31 cellular contexts compared by ENCODE assay signal in the genomic region with DNA sequence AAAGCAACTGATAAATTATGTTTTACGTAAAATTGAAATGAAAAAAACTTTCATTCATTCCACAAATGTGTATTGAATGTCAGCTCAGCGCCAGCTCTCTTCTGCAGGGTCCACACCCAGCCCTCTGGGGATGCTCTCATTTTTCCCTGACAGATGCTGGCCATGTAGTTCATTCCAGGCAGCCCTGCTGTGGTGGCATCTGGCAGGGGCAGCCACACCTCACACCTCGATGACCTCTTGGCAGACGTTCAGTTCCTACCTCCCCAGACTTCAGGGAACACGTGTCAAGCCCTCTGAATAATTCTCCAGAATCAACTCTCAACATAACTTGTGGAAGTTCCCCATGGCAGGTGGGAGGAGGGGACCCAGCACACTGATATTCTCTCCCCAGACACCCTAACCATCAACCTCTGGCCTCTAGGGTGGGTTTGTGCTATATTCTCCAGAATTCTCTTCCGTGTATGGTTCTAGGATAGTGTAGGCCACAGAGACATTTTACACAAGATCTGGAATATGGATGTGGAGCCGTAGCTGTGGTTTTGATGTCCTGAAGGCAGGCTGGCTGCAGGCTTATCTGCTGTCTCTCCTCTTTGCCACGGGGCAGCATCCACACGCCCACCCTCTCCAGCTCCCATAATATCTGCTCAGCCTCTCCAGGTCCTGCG.
DNase-seq lines count a peak whose midpoint lies in the region; ATAC-seq, FAIRE-seq and TF ChIP-seq lines count a peak whose summit lies in the region.
"Had no signal": no experiment of that assay in that cellular context is flagged by ENCODE, and none has a peak within 500 bp of the region (broad histone marks: within the 10 kb centered on the region; RNA-seq: fewer than 3 reads in every experiment).

No MANE protein-coding gene starts in this region.

- H3K27me3 ChIP-seq in heart right ventricle (no peaks in the 10 kb centered on the region), stomach smooth muscle (ENCODE audit: control insufficient read depth in 1 of 2, insufficient read depth in 2 of 2, low read length in 2 of 2) (peaks cover 0 to 2% of the 10 kb centered on the region in 2 donors)
- H3K27me3 ChIP-seq: foreskin keratinocyte, stomach had no signal

- H3K36me3 Mint-ChIP-seq in glutamatergic neuron (ENCODE audit: unreplicated experiment) = no peaks in the 10 kb centered on the region
- H3K36me3 Mint-ChIP-seq in activated CD8-positive, alpha-beta memory T cell treated with anti-CD3 and anti-CD28 coated beads, Interleukin-2, amount 10 ng/mL, durations not matched to agents 7 days and 5 days = no peaks in the 10 kb centered on the region
- H3K36me3 Mint-ChIP-seq: activated naive CD8-positive, alpha-beta T cell treated with anti-CD3 and anti-CD28 coated beads for 36 hours; CD8-positive, alpha-beta T cell had no signal

- FAIRE-seq in frontal cortex (lab: Jason Lieb, UNC) = no peak
- FAIRE-seq: A204.1, astrocyte, GM12891 had no signal

- no peak overlapping the region for H3K27ac ChIP-seq in heart right ventricle
- H3K27ac ChIP-seq in stomach smooth muscle (ENCODE audit: low read length) = peak overlapping the region; percentile 60
- H3K27ac ChIP-seq: foreskin keratinocyte, HL-60, psoas muscle had no signal

- intact Hi-C loops in left ventricle myocardium superior (cut with micrococcal nuclease) = no loop called here
- intact Hi-C loops in heart right ventricle (cut with DNase I) = no loop called here

- H3K4me3 Mint-ChIP-seq in glutamatergic neuron (ENCODE audit: unreplicated experiment) = peak overlapping the region; percentile 10
- no peak overlapping the region for H3K4me3 Mint-ChIP-seq in activated CD8-positive, alpha-beta memory T cell treated with anti-CD3 and anti-CD28 coated beads, Interleukin-2, amount 10 ng/mL, durations not matched to agents 7 days and 5 days
- H3K4me3 Mint-ChIP-seq: activated CD8-positive, alpha-beta T cell treated with anti-CD3 and anti-CD28 coated beads for 36 hours; activated naive CD8-positive, alpha-beta T cell treated with anti-CD3 and anti-CD28 coated beads for 36 hours; CD8-positive, alpha-beta T cell; dendritic cell treated with granulocyte-macrophage colony-stimulating factor and Interleukin-4, amounts not matched to agents 40 ng/mL and 50 ng/mL, for 4 days; endodermal cell; T-helper 2 cell treated with Interferon-gamma antibody and Interleukin-4, amounts not matched to agents 5 μg/mL and 100 μg/mL, for 36 hours had no signal

- peak overlapping the region; percentile 65 for H3K27ac Mint-ChIP-seq in glutamatergic neuron (ENCODE audit: unreplicated experiment)
- H3K27ac Mint-ChIP-seq in activated CD8-positive, alpha-beta memory T cell treated with anti-CD3 and anti-CD28 coated beads, Interleukin-2, amount 10 ng/mL, durations not matched to agents 7 days and 5 days = no peak overlapping the region
- H3K27ac Mint-ChIP-seq: activated CD8-positive, alpha-beta T cell treated with anti-CD3 and anti-CD28 coated beads for 36 hours; activated naive CD8-positive, alpha-beta T cell treated with anti-CD3 and anti-CD28 coated beads for 36 hours; CD8-positive, alpha-beta T cell; dendritic cell treated with granulocyte-macrophage colony-stimulating factor and Interleukin-4, amounts not matched to agents 40 ng/mL and 50 ng/mL, for 4 days; endodermal cell; T-helper 2 cell treated with Interferon-gamma antibody and Interleukin-4, amounts not matched to agents 5 μg/mL and 100 μg/mL, for 36 hours had no signal

- in situ Hi-C loops in ACHN (cut with HindIII; ENCODE audit: low pct_ligation_motif_present, low pct_unique_long_range_greater_than_20kb, low sequenced_read_pairs) = no loop called here

- H3K4me1 ChIP-seq in heart right ventricle (peaks cover 0 to 5% (median 0%) of the 10 kb centered on the region in 9 donors), stomach smooth muscle (ENCODE audit: control insufficient read depth, insufficient read depth, low read length) (no peaks in the 10 kb centered on the region)
- H3K4me1 ChIP-seq: foreskin keratinocyte, psoas muscle, stomach had no signal

- CTCF ChIA-PET in activated CD8-positive, alpha-beta memory T cell treated with anti-CD3 and anti-CD28 coated beads, Interleukin-2, amount 10 ng/mL, durations not matched to agents 7 days and 5 days (lab: Charles Lee) = no interaction called here

- TF ChIP-seq CTCF in heart right ventricle (IDR thresholded peaks at IDR 0.05) (no peak), glutamatergic neuron (IDR thresholded peaks at IDR 0.05; ENCODE audit: partially characterized antibody, unreplicated experiment) (no peak)

- H3K4me1 Mint-ChIP-seq in glutamatergic neuron (ENCODE audit: low read depth, unreplicated experiment) = peaks cover 38% of the 10 kb centered on the region
- H3K4me1 Mint-ChIP-seq in activated CD8-positive, alpha-beta memory T cell treated with anti-CD3 and anti-CD28 coated beads, Interleukin-2, amount 10 ng/mL, durations not matched to agents 7 days and 5 days = no peaks in the 10 kb centered on the region

- 74 to 78% methylated on average over 10 of the region's 10 CpGs for WGBS in heart right ventricle, 2 donors

- no peak overlapping the region for H3K9ac ChIP-seq in stomach smooth muscle (ENCODE audit: low read length in 2 of 2)

- peaks cover 10% of the 10 kb centered on the region for H3K9me3 Mint-ChIP-seq in glutamatergic neuron (ENCODE audit: unreplicated experiment)
- H3K9me3 Mint-ChIP-seq in activated CD8-positive, alpha-beta memory T cell treated with anti-CD3 and anti-CD28 coated beads, Interleukin-2, amount 10 ng/mL, durations not matched to agents 7 days and 5 days (ENCODE audit: low read depth) = peaks cover 2% of the 10 kb centered on the region
- H3K9me3 Mint-ChIP-seq: activated CD8-positive, alpha-beta T cell treated with anti-CD3 and anti-CD28 coated beads for 36 hours; T-helper 2 cell treated with Interferon-gamma antibody and Interleukin-4, amounts not matched to agents 5 μg/mL and 100 μg/mL, for 36 hours had no signal

- H3K9me3 ChIP-seq in heart right ventricle = peaks cover 0 to 8% (median 0%) of the 10 kb centered on the region in 11 donors
- H3K9me3 ChIP-seq in stomach smooth muscle (ENCODE audit: control insufficient read depth in 2 of 2, low read length in 2 of 2) = no peaks in the 10 kb centered on the region
- H3K9me3 ChIP-seq: psoas muscle had no signal

- no peak for DNase-seq in left ventricle myocardium superior
- no peak for DNase-seq in heart right ventricle
- no peak for DNase-seq in glutamatergic neuron
- DNase-seq in SKM-1 (lab: John Stamatoyannopoulos, UW; ENCODE audit: unreplicated experiment) = no peak
- no peak for DNase-seq in activated CD8-positive, alpha-beta memory T cell treated with anti-CD3 and anti-CD28 coated beads, Interleukin-2, amount 10 ng/mL, durations not matched to agents 7 days and 5 days
- no peak for DNase-seq in frontal cortex (ENCODE audit: low spot score in 2 of 2)
- no peak for DNase-seq in ACHN
- DNase-seq: activated CD8-positive, alpha-beta T cell treated with anti-CD3 and anti-CD28 coated beads for 36 hours; activated naive CD8-positive, alpha-beta T cell treated with anti-CD3 and anti-CD28 coated beads for 36 hours; activated T-cell treated with anti-CD3 and anti-CD28 coated beads for 4 hours; AML-193; caudate nucleus; CD8-positive, alpha-beta T cell; endodermal cell; foreskin keratinocyte; hippocampal formation; mesendoderm; NCI-H1048; NCI-H2029; NCI-H226; stomach had no signal

- peaks cover 5% of the 10 kb centered on the region for H3K27me3 Mint-ChIP-seq in glutamatergic neuron (ENCODE audit: unreplicated experiment)
- H3K27me3 Mint-ChIP-seq in activated CD8-positive, alpha-beta memory T cell treated with anti-CD3 and anti-CD28 coated beads, Interleukin-2, amount 10 ng/mL, durations not matched to agents 7 days and 5 days = peaks cover 4% of the 10 kb centered on the region
- H3K27me3 Mint-ChIP-seq: activated naive CD8-positive, alpha-beta T cell treated with anti-CD3 and anti-CD28 coated beads for 36 hours; dendritic cell treated with granulocyte-macrophage colony-stimulating factor and Interleukin-4, amounts not matched to agents 40 ng/mL and 50 ng/mL, for 4 days had no signal

- H3K4me3 ChIP-seq in heart right ventricle (no peak overlapping the region), stomach smooth muscle (ENCODE audit: low read length in 2 of 2) (no peak overlapping the region)
- H3K4me3 ChIP-seq: psoas muscle, skin epidermis, stomach had no signal

- ATAC-seq in left ventricle myocardium superior (peak; percentile 35), heart right ventricle (no peak)
- no peak for ATAC-seq in activated CD8-positive, alpha-beta memory T cell treated with anti-CD3 and anti-CD28 coated beads, Interleukin-2, amount 10 ng/mL, durations not matched to agents 7 days and 5 days
- ATAC-seq: activated CD8-positive, alpha-beta T cell treated with anti-CD3 and anti-CD28 coated beads for 36 hours; CD8-positive, alpha-beta T cell; esophagus mucosa; foreskin keratinocyte had no signal

- H3K36me3 ChIP-seq in heart right ventricle (no peaks in the 10 kb centered on the region), stomach smooth muscle (ENCODE audit: control insufficient read depth in 2 of 2, insufficient read depth in 2 of 2, low read length in 2 of 2) (no peaks in the 10 kb centered on the region)
- H3K36me3 ChIP-seq: stomach had no signal
